Comparison of ENCODE assay signal across 13 cellular contexts in the genomic region with DNA sequence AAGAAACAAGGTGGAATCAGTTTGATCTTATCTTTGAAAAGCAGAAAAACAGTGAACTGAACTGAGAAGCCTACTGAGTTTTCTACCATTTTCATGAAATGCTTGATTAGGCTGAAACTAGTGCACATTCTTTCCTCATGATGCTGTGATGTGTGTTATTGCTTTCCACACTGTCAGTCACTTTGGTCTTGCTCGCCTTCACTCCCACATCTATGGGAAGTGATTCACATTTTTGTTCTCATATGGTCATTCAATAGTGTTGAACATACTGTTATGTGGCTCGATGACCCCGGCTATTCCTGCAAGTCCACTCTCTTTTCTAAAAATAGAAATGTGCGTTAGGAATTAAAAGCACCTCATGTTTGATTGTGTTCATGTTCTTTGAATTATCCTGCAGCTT.
A peak's percentile ranks its signal among the peaks of the same experiment; 100 is the strongest.
DNase-seq lines count a peak whose midpoint lies in the region; ATAC-seq, FAIRE-seq and TF ChIP-seq lines count a peak whose summit lies in the region.
"Had no signal": no experiment of that assay in that cellular context is flagged by ENCODE, and none has a peak within 500 bp of the region (broad histone marks: within the 10 kb centered on the region; RNA-seq: fewer than 3 reads in every experiment).

No MANE protein-coding gene starts in this region.

- no peaks in the 10 kb centered on the region for H3K9me1 ChIP-seq in K562 (ENCODE audit: control insufficient read depth, insufficient read depth, low read length)

- TF ChIP-seq POLR2A in K562 (conservative IDR thresholded peaks at IDR 0.05) (no peak), spleen (IDR thresholded peaks at IDR 0.05) (no peak)

- peak; percentile 76 for DNase-seq in HT1080 (ENCODE audit: low read depth)
- no peak for DNase-seq in K562 (ENCODE audit: extremely low read depth in 1 of 4, low spot score in 3 of 4)
- DNase-seq in glomerular visceral epithelial cell (ENCODE audit: extremely low spot score) = peak; percentile 75
- no peak for DNase-seq in smooth muscle cell (lab: John Stamatoyannopoulos, UW; ENCODE audit: unreplicated experiment)
- no peak for DNase-seq in spleen
- no peak for DNase-seq in stimulated activated CD4-positive, alpha-beta T cell treated with anti-CD3 and anti-CD28 coated beads, Interleukin-4, amount 100 ng/mL, for 1 hour
- no peak for DNase-seq in Caco-2
- no peak for DNase-seq in AML-193 (lab: John Stamatoyannopoulos, UW)
- DNase-seq: heart right ventricle, Kasumi-1, NCI-H2081 treated with DMSO at 0.1 percent for 48 hours, right lobe of liver had no signal

- CTCF ChIA-PET in K562 (lab: Yijun Ruan, JAX; ENCODE audit: low intra/inter-chr PET ratio) = no interaction called here
- CTCF ChIA-PET in Caco-2 (lab: Charles Lee) = interaction anchor here (0.6 kb wide), 1 partner anchor 86 kb away, joined by 4 read pairs; no protein-coding TSS in a partner anchor

- no peak for TF ChIP-seq CTCF in K562 (IDR thresholded peaks at IDR 0.05 in 2 of 3, conservative IDR thresholded peaks at IDR 0.05 in 1 of 3; ENCODE audit: insufficient read depth in 2 of 3, low read depth in 1 of 3, low read length in 3 of 3)
- no peak for TF ChIP-seq CTCF in smooth muscle cell (IDR thresholded peaks at IDR 0.05; ENCODE audit: borderline replicate concordance, insufficient read depth, poor library complexity, severe bottlenecking)
- no peak for TF ChIP-seq CTCF in spleen (IDR thresholded peaks at IDR 0.05 in 8 of 11, conservative IDR thresholded peaks at IDR 0.05 in 3 of 11)
- TF ChIP-seq CTCF in Caco-2 (IDR thresholded peaks at IDR 0.05; ENCODE audit: insufficient read depth in 1 of 2, low read depth in 1 of 2, low read length in 1 of 2, severe bottlenecking in 1 of 2, unreplicated experiment in 1 of 2) = no peak

- no peak overlapping the region for H3K4me3 ChIP-seq in K562
- no peak overlapping the region for H3K4me3 ChIP-seq in smooth muscle cell
- no peak overlapping the region for H3K4me3 ChIP-seq in spleen
- no peak overlapping the region for H3K4me3 ChIP-seq in Caco-2 (ENCODE audit: low read depth, low read length)
- H3K4me3 ChIP-seq: heart right ventricle, right lobe of liver had no signal

- no peak for TF ChIP-seq EP300 in K562 (IDR thresholded peaks at IDR 0.05; ENCODE audit: low read length)

- no peak overlapping the region for H3K4me3 Mint-ChIP-seq in Caco-2 (ENCODE audit: unreplicated experiment)

- no peak for ATAC-seq in K562
- ATAC-seq: heart right ventricle had no signal

- POLR2A ChIA-PET in K562 (lab: Yijun Ruan, JAX) (interaction anchor here (0.6 to 1.3 kb wide), 2 partner anchors 14 to 221 kb away, joined by 4 read pairs; no protein-coding TSS in a partner anchor), Caco-2 (lab: Charles Lee) (no interaction called here)

- peaks cover 14% of the 10 kb centered on the region for H3K4me1 Mint-ChIP-seq in Caco-2 (ENCODE audit: low read depth, unreplicated experiment)

- no peaks in the 10 kb centered on the region for H3K36me3 Mint-ChIP-seq in Caco-2 (ENCODE audit: insufficient read depth, unreplicated experiment)

- H3K27me3 ChIP-seq in K562 (ENCODE audit: control insufficient read depth in 2 of 2, insufficient read depth in 2 of 2, low read length in 2 of 2) (no peaks in the 10 kb centered on the region), smooth muscle cell (ENCODE audit: low read depth) (no peaks in the 10 kb centered on the region), spleen (replicated peaks in 1 of 7) (no peaks in the 10 kb centered on the region), Caco-2 (replicated peaks; ENCODE audit: control insufficient read depth, insufficient read depth, low read length) (no peaks in the 10 kb centered on the region)
- H3K27me3 ChIP-seq: heart right ventricle, right lobe of liver had no signal

- no peaks in the 10 kb centered on the region for H3F3A ChIP-seq in smooth muscle cell (ENCODE audit: low read depth)

- no peak overlapping the region for H3K27ac Mint-ChIP-seq in Caco-2 (ENCODE audit: unreplicated experiment)

- H3K36me3 ChIP-seq in K562 (ENCODE audit: control insufficient read depth, insufficient read depth, low read length) (no peaks in the 10 kb centered on the region), smooth muscle cell (ENCODE audit: low read depth) (no peaks in the 10 kb centered on the region), spleen (no peaks in the 10 kb centered on the region), Caco-2 (ENCODE audit: control insufficient read depth, insufficient read depth, low read length) (no peaks in the 10 kb centered on the region)
- H3K36me3 ChIP-seq: heart right ventricle, right lobe of liver had no signal

- in situ Hi-C loops in K562 (cut with MboI) = loop anchor here (5.0 kb wide), 1 partner anchor 97 kb away; no protein-coding TSS in a partner anchor

- H3K4me1 ChIP-seq in K562 (replicated peaks in 1 of 2; ENCODE audit: control insufficient read depth in 2 of 2, insufficient read depth in 2 of 2, low read length in 2 of 2) (peaks cover 17 to 18% of the 10 kb centered on the region in 2 experiments), smooth muscle cell (ENCODE audit: low read depth) (peaks cover 3% of the 10 kb centered on the region), spleen (peaks cover 0 to 12% (median 7%) of the 10 kb centered on the region in 6 donors), Caco-2 (no peaks in the 10 kb centered on the region)
- H3K4me1 ChIP-seq: heart right ventricle, right lobe of liver had no signal

- H3K9me3 Mint-ChIP-seq in Caco-2 (ENCODE audit: unreplicated experiment) = no peaks in the 10 kb centered on the region

- no peak overlapping the region for H3K9ac ChIP-seq in K562 (ENCODE audit: insufficient read depth in 1 of 2, low read depth in 2 of 2, low read length in 2 of 2)
- no peak overlapping the region for H3K9ac ChIP-seq in smooth muscle cell (ENCODE audit: low read depth)

- no peaks in the 10 kb centered on the region for H3K27me3 Mint-ChIP-seq in Caco-2 (ENCODE audit: insufficient read depth, unreplicated experiment)

- H2AFZ ChIP-seq in K562 (ENCODE audit: low read depth, low read length) = no peak overlapping the region
- no peak overlapping the region for H2AFZ ChIP-seq in smooth muscle cell (ENCODE audit: low read depth)

- no peak overlapping the region for H3K4me2 ChIP-seq in K562 (ENCODE audit: insufficient read depth, low read length)
- H3K4me2 ChIP-seq in smooth muscle cell = peak overlapping the region; percentile 20

- WGBS in K562 (ENCODE audit: insufficient coverage, low coverage, missing lambda C conversion rate) = 45% methylated on average over 4 of the region's 4 CpGs
- 44% methylated on average over 4 of the region's 4 CpGs for WGBS in smooth muscle cell (ENCODE audit: low lambda C conversion rate)
- WGBS in spleen, 5 donors = 73 to 84% (median 77%) methylated on average over 4 of the region's 4 CpGs

- BruUV-seq in K562 (replicated peaks; lab: Mats Ljungman, UMichigan) (no TSS peak), Caco-2 (replicated peaks; lab: Mats Ljungman, UMichigan) (no TSS peak)

- H3K27ac ChIP-seq in K562 (ENCODE audit: extremely low read depth, low read depth, low read length) = no peak overlapping the region
- H3K27ac ChIP-seq in smooth muscle cell (ENCODE audit: low read depth) = no peak overlapping the region
- peak overlapping the region in 4 of 8 donors; percentile 22 to 63 (median 39) for H3K27ac ChIP-seq in spleen
- H3K27ac ChIP-seq: heart right ventricle, right lobe of liver had no signal

- intact Hi-C loops in K562 (cut with micrococcal nuclease) (no loop called here), spleen (cut with DNase I; ENCODE audit: low total_unique reads) (no loop called here), Caco-2 (cut with micrococcal nuclease; ENCODE audit: unreplicated experiment) (no loop called here)

- H3K9me3 ChIP-seq in K562 (replicated peaks; ENCODE audit: control insufficient read depth, insufficient read depth, low read depth, low read length) (no peaks in the 10 kb centered on the region), smooth muscle cell (replicated peaks; ENCODE audit: low read depth) (no peaks in the 10 kb centered on the region), spleen (no peaks in the 10 kb centered on the region), Caco-2 (no peaks in the 10 kb centered on the region)
- H3K9me3 ChIP-seq: heart right ventricle, right lobe of liver had no signal

- H3K79me2 ChIP-seq in K562 (ENCODE audit: control insufficient read depth, insufficient read depth, low read length) = no peaks in the 10 kb centered on the region
- H3K79me2 ChIP-seq in smooth muscle cell (ENCODE audit: low read depth) = no peaks in the 10 kb centered on the region

- TF ChIP-seq RAD21 in K562 (CRISPR knock-in tag; conservative IDR thresholded peaks at IDR 0.05 in 1 of 2, IDR thresholded peaks at IDR 0.05 in 1 of 2) = no peak

- H4K20me1 ChIP-seq in K562 (replicated peaks; ENCODE audit: control insufficient read depth, insufficient read depth, low read length) (no peaks in the 10 kb centered on the region), smooth muscle cell (ENCODE audit: low read depth) (no peaks in the 10 kb centered on the region)

- FAIRE-seq in K562 (lab: Jason Lieb, UNC) = peak; percentile 46
- FAIRE-seq: GM12891 had no signal

TF ChIP-seq in K562, 482 proteins besides CTCF, POLR2A, EP300 and RAD21:
- TF ChIP-seq, protein P1, sequence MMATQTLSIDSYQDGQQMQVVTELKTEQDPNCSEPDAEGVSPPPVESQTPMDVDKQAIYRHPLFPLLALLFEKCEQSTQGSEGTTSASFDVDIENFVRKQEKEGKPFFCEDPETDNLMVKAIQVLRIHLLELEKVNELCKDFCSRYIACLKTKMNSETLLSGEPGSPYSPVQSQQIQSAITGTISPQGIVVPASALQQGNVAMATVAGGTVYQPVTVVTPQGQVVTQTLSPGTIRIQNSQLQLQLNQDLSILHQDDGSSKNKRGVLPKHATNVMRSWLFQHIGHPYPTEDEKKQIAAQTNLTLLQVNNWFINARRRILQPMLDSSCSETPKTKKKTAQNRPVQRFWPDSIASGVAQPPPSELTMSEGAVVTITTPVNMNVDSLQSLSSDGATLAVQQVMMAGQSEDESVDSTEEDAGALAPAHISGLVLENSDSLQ (IDR thresholded peaks at IDR 0.05) = peak; percentile 50; the same call in 1 of the 2 replicates
- no peak for TF ChIP-seq PHF20 (IDR thresholded peaks at IDR 0.05; ENCODE audit: partially characterized antibody)

Comparison
In these comparisons a context has a peak if more than half of its experiments do, and no peak if none do; other contexts are left out.
1. DNase-seq: peak in HT1080 (single experiment) and glomerular visceral epithelial cell (single experiment); none in K562 (0 of 4), smooth muscle cell (single experiment), spleen (single experiment), stimulated activated CD4-positive, alpha-beta T cell treated with anti-CD3 and anti-CD28 coated beads, Interleukin-4, amount 100 ng/mL, for 1 hour (single experiment), Caco-2 (0 of 2) and AML-193 (0 of 2).